In the genomic region with DNA sequence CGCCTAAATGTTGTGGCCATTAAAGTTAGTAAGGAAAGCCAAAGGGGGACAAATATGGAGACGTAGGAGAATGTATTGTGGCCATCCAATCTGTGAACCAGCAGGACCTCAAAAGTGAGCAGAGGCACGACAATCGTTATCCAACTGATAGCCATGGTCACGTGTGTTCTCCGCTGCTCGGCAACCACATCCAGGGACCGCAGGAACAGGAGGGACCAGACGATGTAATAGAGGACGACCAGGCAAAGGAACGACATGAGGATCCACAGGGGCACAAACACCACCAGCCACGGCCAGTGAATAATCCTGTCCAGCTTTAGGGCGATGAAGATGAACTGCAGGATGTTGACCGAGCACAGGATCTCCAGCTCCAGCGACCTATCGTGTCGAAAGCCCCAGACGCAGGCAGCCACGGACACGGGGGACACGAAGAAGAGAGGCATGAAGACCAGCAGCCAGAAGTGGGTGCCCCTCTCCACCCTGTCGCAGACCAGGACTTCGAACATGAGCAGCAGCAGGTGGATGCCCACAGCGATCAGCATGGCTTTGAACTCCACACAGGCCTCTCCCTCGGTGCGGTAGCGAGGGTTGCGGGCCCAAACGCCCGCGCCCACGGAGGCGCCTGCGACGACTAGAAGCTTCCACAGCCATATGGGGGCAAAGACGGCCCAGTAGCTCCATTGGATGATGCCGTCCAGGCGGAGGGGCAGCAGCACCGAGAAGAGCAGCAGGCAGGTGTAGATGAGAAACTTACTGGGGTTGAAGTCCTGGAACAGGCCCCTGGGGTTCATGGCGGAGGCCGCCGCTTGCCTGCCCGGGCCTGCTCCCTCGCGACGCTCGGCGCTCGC, we compare ENCODE assay signal across 1 cellular context.
TF ChIP-seq lines count a peak whose summit lies in the region.

No MANE protein-coding gene starts in this region.

TF ChIP-seq in K562, 482 proteins besides CTCF, POLR2A, EP300 and RAD21 (continued from another document):
- no peak for TF ChIP-seq ZNF318 (IDR thresholded peaks at IDR 0.05; ENCODE audit: borderline replicate concordance in 1 of 2, low read depth in 1 of 2)
- no peak for TF ChIP-seq NCOA6 (IDR thresholded peaks at IDR 0.05)
- TF ChIP-seq SMAD3 (CRISPR knock-in tag; conservative IDR thresholded peaks at IDR 0.05) = no peak
- peak; percentile 29; the same call in 1 of the 2 replicates for TF ChIP-seq CEBPG (CRISPR knock-in tag; IDR thresholded peaks at IDR 0.05)
- no peak for TF ChIP-seq CEBPG (tag; conservative IDR thresholded peaks at IDR 0.05 in 1 of 2, IDR thresholded peaks at IDR 0.05 in 1 of 2)
- TF ChIP-seq POU5F1 (IDR thresholded peaks at IDR 0.05; ENCODE audit: borderline replicate concordance, low read depth, low read length, partially characterized antibody) = no peak
- no peak for TF ChIP-seq XRCC3 (IDR thresholded peaks at IDR 0.05)
- TF ChIP-seq, protein P1, sequence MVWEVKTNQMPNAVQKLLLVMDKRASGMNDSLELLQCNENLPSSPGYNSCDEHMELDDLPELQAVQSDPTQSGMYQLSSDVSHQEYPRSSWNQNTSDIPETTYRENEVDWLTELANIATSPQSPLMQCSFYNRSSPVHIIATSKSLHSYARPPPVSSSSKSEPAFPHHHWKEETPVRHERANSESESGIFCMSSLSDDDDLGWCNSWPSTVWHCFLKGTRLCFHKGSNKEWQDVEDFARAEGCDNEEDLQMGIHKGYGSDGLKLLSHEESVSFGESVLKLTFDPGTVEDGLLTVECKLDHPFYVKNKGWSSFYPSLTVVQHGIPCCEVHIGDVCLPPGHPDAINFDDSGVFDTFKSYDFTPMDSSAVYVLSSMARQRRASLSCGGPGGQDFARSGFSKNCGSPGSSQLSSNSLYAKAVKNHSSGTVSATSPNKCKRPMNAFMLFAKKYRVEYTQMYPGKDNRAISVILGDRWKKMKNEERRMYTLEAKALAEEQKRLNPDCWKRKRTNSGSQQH (CRISPR knock-in tag; IDR thresholded peaks at IDR 0.05) = no peak
- no peak for TF ChIP-seq CXXC5 (CRISPR knock-in tag; IDR thresholded peaks at IDR 0.05)
- TF ChIP-seq KAT7 (CRISPR knock-in tag; IDR thresholded peaks at IDR 0.05; ENCODE audit: borderline replicate concordance) = no peak
- no peak for TF ChIP-seq CREB1 (IDR thresholded peaks at IDR 0.05)
- 0 out of 2 replicates have a peak, but pooled peaks have one; percentile 4 for TF ChIP-seq CREB1 (CRISPR knock-in tag; IDR thresholded peaks at IDR 0.05)
- TF ChIP-seq MED1 (CRISPR knock-in tag; IDR thresholded peaks at IDR 0.05; ENCODE audit: borderline replicate concordance) = 0 out of 2 replicates have a peak, but pooled peaks have one; percentile 88
- no peak for TF ChIP-seq RHOXF2B (CRISPR knock-in tag; conservative IDR thresholded peaks at IDR 0.05)
TF ChIP-seq in K562: peak in this region for 15.
